ENCODE assay signal across 1 cellular context in the genomic region with DNA sequence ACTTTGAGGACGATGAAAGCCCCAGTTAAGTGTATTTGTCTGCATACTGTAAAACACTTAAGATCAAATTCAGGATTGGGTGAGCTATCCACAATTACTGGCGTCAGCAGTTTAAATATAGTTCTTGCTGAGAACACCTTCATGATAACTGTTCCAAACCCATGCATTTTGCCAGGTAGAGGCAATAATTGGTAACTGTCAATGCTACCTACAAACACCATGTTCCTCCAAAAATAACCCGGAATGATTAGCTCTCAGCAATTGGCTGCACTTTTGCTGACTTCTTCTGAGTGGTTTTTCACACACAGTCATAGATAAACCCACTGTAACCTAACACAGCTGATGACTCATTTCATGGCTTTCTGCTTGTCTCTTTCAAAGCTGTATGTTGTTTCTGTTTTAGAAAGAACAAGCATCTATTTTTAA.
TF ChIP-seq lines count a peak whose summit lies in the region.

No MANE protein-coding gene starts in this region.

TF ChIP-seq in H1, 55 proteins besides CTCF, POLR2A, EP300 and RAD21:
- TF ChIP-seq, protein P1, sequence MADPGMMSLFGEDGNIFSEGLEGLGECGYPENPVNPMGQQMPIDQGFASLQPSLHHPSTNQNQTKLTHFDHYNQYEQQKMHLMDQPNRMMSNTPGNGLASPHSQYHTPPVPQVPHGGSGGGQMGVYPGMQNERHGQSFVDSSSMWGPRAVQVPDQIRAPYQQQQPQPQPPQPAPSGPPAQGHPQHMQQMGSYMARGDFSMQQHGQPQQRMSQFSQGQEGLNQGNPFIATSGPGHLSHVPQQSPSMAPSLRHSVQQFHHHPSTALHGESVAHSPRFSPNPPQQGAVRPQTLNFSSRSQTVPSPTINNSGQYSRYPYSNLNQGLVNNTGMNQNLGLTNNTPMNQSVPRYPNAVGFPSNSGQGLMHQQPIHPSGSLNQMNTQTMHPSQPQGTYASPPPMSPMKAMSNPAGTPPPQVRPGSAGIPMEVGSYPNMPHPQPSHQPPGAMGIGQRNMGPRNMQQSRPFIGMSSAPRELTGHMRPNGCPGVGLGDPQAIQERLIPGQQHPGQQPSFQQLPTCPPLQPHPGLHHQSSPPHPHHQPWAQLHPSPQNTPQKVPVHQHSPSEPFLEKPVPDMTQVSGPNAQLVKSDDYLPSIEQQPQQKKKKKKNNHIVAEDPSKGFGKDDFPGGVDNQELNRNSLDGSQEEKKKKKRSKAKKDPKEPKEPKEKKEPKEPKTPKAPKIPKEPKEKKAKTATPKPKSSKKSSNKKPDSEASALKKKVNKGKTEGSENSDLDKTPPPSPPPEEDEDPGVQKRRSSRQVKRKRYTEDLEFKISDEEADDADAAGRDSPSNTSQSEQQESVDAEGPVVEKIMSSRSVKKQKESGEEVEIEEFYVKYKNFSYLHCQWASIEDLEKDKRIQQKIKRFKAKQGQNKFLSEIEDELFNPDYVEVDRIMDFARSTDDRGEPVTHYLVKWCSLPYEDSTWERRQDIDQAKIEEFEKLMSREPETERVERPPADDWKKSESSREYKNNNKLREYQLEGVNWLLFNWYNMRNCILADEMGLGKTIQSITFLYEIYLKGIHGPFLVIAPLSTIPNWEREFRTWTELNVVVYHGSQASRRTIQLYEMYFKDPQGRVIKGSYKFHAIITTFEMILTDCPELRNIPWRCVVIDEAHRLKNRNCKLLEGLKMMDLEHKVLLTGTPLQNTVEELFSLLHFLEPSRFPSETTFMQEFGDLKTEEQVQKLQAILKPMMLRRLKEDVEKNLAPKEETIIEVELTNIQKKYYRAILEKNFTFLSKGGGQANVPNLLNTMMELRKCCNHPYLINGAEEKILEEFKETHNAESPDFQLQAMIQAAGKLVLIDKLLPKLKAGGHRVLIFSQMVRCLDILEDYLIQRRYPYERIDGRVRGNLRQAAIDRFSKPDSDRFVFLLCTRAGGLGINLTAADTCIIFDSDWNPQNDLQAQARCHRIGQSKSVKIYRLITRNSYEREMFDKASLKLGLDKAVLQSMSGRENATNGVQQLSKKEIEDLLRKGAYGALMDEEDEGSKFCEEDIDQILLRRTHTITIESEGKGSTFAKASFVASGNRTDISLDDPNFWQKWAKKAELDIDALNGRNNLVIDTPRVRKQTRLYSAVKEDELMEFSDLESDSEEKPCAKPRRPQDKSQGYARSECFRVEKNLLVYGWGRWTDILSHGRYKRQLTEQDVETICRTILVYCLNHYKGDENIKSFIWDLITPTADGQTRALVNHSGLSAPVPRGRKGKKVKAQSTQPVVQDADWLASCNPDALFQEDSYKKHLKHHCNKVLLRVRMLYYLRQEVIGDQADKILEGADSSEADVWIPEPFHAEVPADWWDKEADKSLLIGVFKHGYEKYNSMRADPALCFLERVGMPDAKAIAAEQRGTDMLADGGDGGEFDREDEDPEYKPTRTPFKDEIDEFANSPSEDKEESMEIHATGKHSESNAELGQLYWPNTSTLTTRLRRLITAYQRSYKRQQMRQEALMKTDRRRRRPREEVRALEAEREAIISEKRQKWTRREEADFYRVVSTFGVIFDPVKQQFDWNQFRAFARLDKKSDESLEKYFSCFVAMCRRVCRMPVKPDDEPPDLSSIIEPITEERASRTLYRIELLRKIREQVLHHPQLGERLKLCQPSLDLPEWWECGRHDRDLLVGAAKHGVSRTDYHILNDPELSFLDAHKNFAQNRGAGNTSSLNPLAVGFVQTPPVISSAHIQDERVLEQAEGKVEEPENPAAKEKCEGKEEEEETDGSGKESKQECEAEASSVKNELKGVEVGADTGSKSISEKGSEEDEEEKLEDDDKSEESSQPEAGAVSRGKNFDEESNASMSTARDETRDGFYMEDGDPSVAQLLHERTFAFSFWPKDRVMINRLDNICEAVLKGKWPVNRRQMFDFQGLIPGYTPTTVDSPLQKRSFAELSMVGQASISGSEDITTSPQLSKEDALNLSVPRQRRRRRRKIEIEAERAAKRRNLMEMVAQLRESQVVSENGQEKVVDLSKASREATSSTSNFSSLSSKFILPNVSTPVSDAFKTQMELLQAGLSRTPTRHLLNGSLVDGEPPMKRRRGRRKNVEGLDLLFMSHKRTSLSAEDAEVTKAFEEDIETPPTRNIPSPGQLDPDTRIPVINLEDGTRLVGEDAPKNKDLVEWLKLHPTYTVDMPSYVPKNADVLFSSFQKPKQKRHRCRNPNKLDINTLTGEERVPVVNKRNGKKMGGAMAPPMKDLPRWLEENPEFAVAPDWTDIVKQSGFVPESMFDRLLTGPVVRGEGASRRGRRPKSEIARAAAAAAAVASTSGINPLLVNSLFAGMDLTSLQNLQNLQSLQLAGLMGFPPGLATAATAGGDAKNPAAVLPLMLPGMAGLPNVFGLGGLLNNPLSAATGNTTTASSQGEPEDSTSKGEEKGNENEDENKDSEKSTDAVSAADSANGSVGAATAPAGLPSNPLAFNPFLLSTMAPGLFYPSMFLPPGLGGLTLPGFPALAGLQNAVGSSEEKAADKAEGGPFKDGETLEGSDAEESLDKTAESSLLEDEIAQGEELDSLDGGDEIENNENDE (IDR thresholded peaks at IDR 0.05; ENCODE audit: insufficient replicate concordance, low read length), result no peak
- TF ChIP-seq SIN3A (conservative IDR thresholded peaks at IDR 0.05 in 1 of 2, IDR thresholded peaks at IDR 0.05 in 1 of 2; ENCODE audit: low read depth in 1 of 2, low read length in 2 of 2) (no peak), GTF2F1 (IDR thresholded peaks at IDR 0.05; ENCODE audit: borderline replicate concordance, low read depth, low read length) (no peak), BRCA1 (IDR thresholded peaks at IDR 0.05; ENCODE audit: low read depth, low read length) (no peak), TCF12 (IDR thresholded peaks at IDR 0.05; ENCODE audit: low read depth, low read length) (no peak), EGR1 (IDR thresholded peaks at IDR 0.05; ENCODE audit: borderline replicate concordance, low read depth, low read length) (no peak), BCL11A (IDR thresholded peaks at IDR 0.05; ENCODE audit: low read depth in 2 of 2, low read length in 2 of 2) (no peak), CHD2 (IDR thresholded peaks at IDR 0.05; ENCODE audit: low read length) (no peak), SUZ12 (IDR thresholded peaks at IDR 0.05; ENCODE audit: low read length) (no peak), NANOG (IDR thresholded peaks at IDR 0.05; ENCODE audit: insufficient read depth, low read depth, low read length, poor library complexity, severe bottlenecking) (no peak), KDM5A (IDR thresholded peaks at IDR 0.05; ENCODE audit: low read length) (no peak)
- TF ChIP-seq, protein P2, sequence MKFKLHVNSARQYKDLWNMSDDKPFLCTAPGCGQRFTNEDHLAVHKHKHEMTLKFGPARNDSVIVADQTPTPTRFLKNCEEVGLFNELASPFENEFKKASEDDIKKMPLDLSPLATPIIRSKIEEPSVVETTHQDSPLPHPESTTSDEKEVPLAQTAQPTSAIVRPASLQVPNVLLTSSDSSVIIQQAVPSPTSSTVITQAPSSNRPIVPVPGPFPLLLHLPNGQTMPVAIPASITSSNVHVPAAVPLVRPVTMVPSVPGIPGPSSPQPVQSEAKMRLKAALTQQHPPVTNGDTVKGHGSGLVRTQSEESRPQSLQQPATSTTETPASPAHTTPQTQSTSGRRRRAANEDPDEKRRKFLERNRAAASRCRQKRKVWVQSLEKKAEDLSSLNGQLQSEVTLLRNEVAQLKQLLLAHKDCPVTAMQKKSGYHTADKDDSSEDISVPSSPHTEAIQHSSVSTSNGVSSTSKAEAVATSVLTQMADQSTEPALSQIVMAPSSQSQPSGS (IDR thresholded peaks at IDR 0.05; ENCODE audit: low read length), result no peak
